8 cellular contexts compared by ENCODE assay signal in the genomic region with DNA sequence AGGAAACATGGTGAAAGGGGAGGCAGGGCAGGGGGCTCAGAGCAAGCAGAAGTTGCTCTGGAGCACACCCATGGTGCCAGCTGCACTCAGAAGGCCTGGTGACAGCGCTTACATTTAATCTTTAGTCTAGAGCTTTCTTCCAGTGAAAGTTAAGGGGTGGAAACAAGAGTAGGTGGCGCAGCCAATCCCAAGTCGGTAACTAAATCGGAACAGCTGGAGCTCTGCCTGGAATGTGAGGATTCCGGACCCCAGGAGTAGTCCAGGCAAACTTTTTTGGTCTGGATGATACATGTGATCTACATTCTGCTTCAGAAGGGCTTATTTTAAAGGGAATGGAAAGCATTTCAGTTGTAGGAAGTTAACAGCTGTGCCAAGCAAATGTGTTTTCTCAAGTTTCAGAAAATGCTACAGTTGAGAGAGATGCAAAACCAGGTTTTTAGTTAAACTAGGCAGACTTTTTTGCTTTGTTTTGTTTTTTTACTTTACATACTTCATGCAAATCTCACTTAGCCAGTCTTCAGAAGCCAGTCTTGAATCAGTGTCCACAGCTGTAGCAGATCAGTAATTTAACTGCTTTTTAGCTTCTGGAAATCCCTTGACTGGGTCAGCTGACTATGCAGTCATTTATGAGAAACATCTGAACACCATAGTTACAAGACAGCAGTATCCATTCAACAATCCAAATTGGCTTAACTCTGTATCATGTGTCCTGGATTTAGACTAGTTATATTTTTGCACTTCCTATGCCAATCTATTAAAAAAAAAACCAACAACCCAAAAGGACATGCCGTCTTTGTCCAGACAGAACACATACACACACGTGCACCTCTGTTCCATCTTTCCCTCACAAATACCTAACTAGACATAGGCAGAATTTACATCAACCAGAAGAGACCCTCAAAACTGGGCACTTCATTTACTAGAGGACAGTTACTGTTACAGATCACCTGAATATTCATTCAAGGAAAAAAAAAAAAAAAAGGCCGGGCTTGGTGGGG. TPM values are rescaled to one million over a fixed set of nuclear protein-coding genes. Genes with fewer than 3 reads are reported as not detected.
A peak's percentile ranks its signal among the peaks of the same experiment; 100 is the strongest.
DNase-seq lines count a peak whose midpoint lies in the region; ATAC-seq, FAIRE-seq and TF ChIP-seq lines count a peak whose summit lies in the region.

No MANE protein-coding gene starts in this region.

- CTCF ChIA-PET in A673 (lab: Charles Lee) = no interaction called here

- peaks cover 61% of the 10 kb centered on the region for H3K4me1 ChIP-seq in A673 (ENCODE audit: insufficient read depth, low read length, poor library complexity, severe bottlenecking)
- peaks cover 6 to 29% of the 10 kb centered on the region in 2 donors for H3K4me1 ChIP-seq in left lung
- peaks cover 26% of the 10 kb centered on the region for H3K4me1 ChIP-seq in testis

- FAIRE-seq in GM19239 (lab: Jason Lieb, UNC) = peak; percentile 67

- POLR2A ChIA-PET in A673 (lab: Charles Lee; ENCODE audit: low non-redundant PET) = no interaction called here

- H3K27ac ChIP-seq in A673 (ENCODE audit: low read depth, low read length, poor library complexity, severe bottlenecking) (peak overlapping the region; percentile 95), left lung (peak overlapping the region; percentile 79 to 89), testis (peak overlapping the region; percentile 56 to 87)

- no peak for TF ChIP-seq POLR2A in testis (IDR thresholded peaks at IDR 0.05)

- H3K27me3 ChIP-seq in A673 (replicated peaks; ENCODE audit: insufficient read depth, low read depth, low read length, poor library complexity) (no peaks in the 10 kb centered on the region), left lung (no peaks in the 10 kb centered on the region), testis (no peaks in the 10 kb centered on the region)

- DNase-seq in A673 (ENCODE audit: low spot score) (peak; percentile 94), GM19239 (ENCODE audit: insufficient read length, low spot score) (peak; percentile 27), HS-5 (ENCODE audit: low read depth) (peak; percentile 71), dedifferentiated amniotic fluid mesenchymal stem cell (ENCODE audit: extremely low spot score) (peak; percentile 94), left lung (peak in 1 of 2 donors; percentile 71), testis (peak; percentile 86), NCI-H1436 (lab: John Stamatoyannopoulos, UW) (no peak)
- DNase-seq in central memory CD4-positive, alpha-beta T cell = no peak

- intact Hi-C loops in A673 (cut with micrococcal nuclease; ENCODE audit: unreplicated experiment) (no loop called here), left lung (cut with DNase I) (no loop called here), testis (cut with DNase I; ENCODE audit: low total_unique reads) (no loop called here)

- ATAC-seq in left lung = peak; percentile 94

- WGBS in testis, 2 donors = 27 to 53% methylated on average over 8 of the region's 8 CpGs

- H3K9me3 ChIP-seq in A673 (ENCODE audit: low read depth, low read length, poor library complexity, severe bottlenecking) = no peaks in the 10 kb centered on the region
- no peaks in the 10 kb centered on the region for H3K9me3 ChIP-seq in left lung
- no peaks in the 10 kb centered on the region for H3K9me3 ChIP-seq in testis

- H3K4me3 ChIP-seq in A673 (ENCODE audit: low read depth, low read length, poor library complexity, severe bottlenecking) (peak overlapping the region; percentile 27), left lung (no peak overlapping the region), testis (no peak overlapping the region)

- BruUV-seq in A673 (replicated peaks; lab: Mats Ljungman, UMichigan) = no TSS peak

- H3K36me3 ChIP-seq in A673 (ENCODE audit: insufficient read depth, low read length, poor library complexity, severe bottlenecking) = peaks cover 3% of the 10 kb centered on the region
- H3K36me3 ChIP-seq in left lung = peaks cover 0 to 22% of the 10 kb centered on the region in 2 donors
- H3K36me3 ChIP-seq in testis (ENCODE audit: low read depth, missing control alignments) = no peaks in the 10 kb centered on the region

- no peak for TF ChIP-seq CTCF in A673 (conservative IDR thresholded peaks at IDR 0.05; ENCODE audit: low read depth, low read length)
- no peak for TF ChIP-seq CTCF in left lung (IDR thresholded peaks at IDR 0.05)
- no peak for TF ChIP-seq CTCF in testis (IDR thresholded peaks at IDR 0.05)

RNA-seq across cellular contexts. Expression of gene ZNF106, which starts 33.2 kb away (rescaled TPM):
- 98.1 and 102 TPM in 2 replicates for total RNA-seq in A673 (2021)
- total RNA-seq in left lung = 100 to 1,000 TPM in 1 of 2 donors, 10 to 100 TPM in 1; 93.1 to 106 TPM
- 10 to 100 TPM; 84.4 to 95.4 TPM for total RNA-seq in testis
- polyA plus RNA-seq in testis (ENCODE audit: insufficient read depth, low read depth, low replicate concordance) = 51.4 TPM

RNA-seq across cellular contexts. Expression of gene SNAP23, which starts 37.7 kb away (rescaled TPM):
- total RNA-seq in A673 (2021) (112 and 124 TPM in 2 replicates), left lung (10 to 100 TPM; 89.9 to 96.3 TPM), testis (100 to 1,000 TPM in 1 of 2 donors, 10 to 100 TPM in 1; 99.4 to 101 TPM)
- 114 TPM for polyA plus RNA-seq in testis (ENCODE audit: insufficient read depth, low read depth, low replicate concordance)

Comparison
In these comparisons a context has a peak if more than half of its experiments do, and no peak if none do; other contexts are left out.
1. DNase-seq: peak in A673 (single experiment), GM19239 (single experiment), HS-5 (single experiment), dedifferentiated amniotic fluid mesenchymal stem cell (single experiment) and testis (single experiment); none in NCI-H1436 (single experiment) and central memory CD4-positive, alpha-beta T cell (single experiment).
2. Peak in every context shown above with its lines, with median percentiles within 50 percentile points of each other: H3K27ac ChIP-seq.